In genomic region chr11:103109818-103110388, GRCh38 we compare ENCODE assay signal across 8 cellular contexts. TPM values are rescaled to one million over a fixed set of nuclear protein-coding genes. Genes with fewer than 3 reads are reported as not detected.
DNase-seq lines count a peak whose midpoint lies in the region; ATAC-seq lines count a peak whose summit lies in the region.

No MANE protein-coding gene starts in this region.

- ATAC-seq in HG03342 (IDR thresholded peaks at IDR 0.05; ENCODE audit: unreplicated experiment): peak; percentile 21
- peak; percentile 9 for ATAC-seq in left ventricle myocardium superior

- peak; percentile 20 for DNase-seq in NCI-H2227 (lab: John Stamatoyannopoulos, UW; ENCODE audit: unreplicated experiment)
- no peak for DNase-seq in NCI-H2227 treated with DMSO at 0.1 percent for 48 hours (lab: John Stamatoyannopoulos, UW)
- no peak for DNase-seq in activated T-helper 1 cell treated with anti-CD3 and anti-CD28 coated beads, Interleukin-12 subunit alpha, Interleukin-12 subunit beta, Interleukin-2, Interleukin-4 antibody, amounts not matched to agents 30 ng/mL and 10 ng/mL and 1 ng/mL, durations not matched to agents 14 hours and 24 hours and 36 hours (ENCODE audit: low spot score)
- DNase-seq in left ventricle myocardium superior: peak; percentile 33
- DNase-seq in skeletal muscle cell (ENCODE audit: low read depth): no peak
- DNase-seq in iPS-NIHi11 (ENCODE audit: low spot score): no peak
- no peak for DNase-seq in AG08396 (ENCODE audit: low spot score)

- peak overlapping the region; percentile 90 for H3K4me3 ChIP-seq in skeletal muscle cell (ENCODE audit: low read depth, low read length)

- H3K27me3 Mint-ChIP-seq in activated T-helper 1 cell treated with anti-CD3 and anti-CD28 coated beads, Interleukin-12 subunit alpha, Interleukin-12 subunit beta, Interleukin-2, Interleukin-4 antibody, amounts not matched to agents 30 ng/mL and 10 ng/mL and 1 ng/mL, durations not matched to agents 14 hours and 24 hours and 36 hours (ENCODE audit: insufficient read depth): peaks cover 34% of the 10 kb centered on the region

- peak overlapping the region; percentile 90 for H3K27ac Mint-ChIP-seq in activated T-helper 1 cell treated with anti-CD3 and anti-CD28 coated beads, Interleukin-12 subunit alpha, Interleukin-12 subunit beta, Interleukin-2, Interleukin-4 antibody, amounts not matched to agents 30 ng/mL and 10 ng/mL and 1 ng/mL, durations not matched to agents 14 hours and 24 hours and 36 hours

- H3K36me3 Mint-ChIP-seq in activated T-helper 1 cell treated with anti-CD3 and anti-CD28 coated beads, Interleukin-12 subunit alpha, Interleukin-12 subunit beta, Interleukin-2, Interleukin-4 antibody, amounts not matched to agents 30 ng/mL and 10 ng/mL and 1 ng/mL, durations not matched to agents 14 hours and 24 hours and 36 hours (ENCODE audit: low read depth): no peaks in the 10 kb centered on the region

- intact Hi-C loops in activated T-helper 1 cell treated with anti-CD3 and anti-CD28 coated beads, Interleukin-12 subunit alpha, Interleukin-12 subunit beta, Interleukin-2, Interleukin-4 antibody, amounts not matched to agents 30 ng/mL and 10 ng/mL and 1 ng/mL, durations not matched to agents 14 hours and 24 hours and 36 hours (cut with micrococcal nuclease): loop anchor here (1.0 to 10.0 kb wide), 7 partner anchors 18 to 1195 kb away; partner anchors contain the start of genes ANGPTL5, BIRC2, BIRC3 and CEP126
- intact Hi-C loops in left ventricle myocardium superior (cut with micrococcal nuclease): no loop called here

- peak overlapping the region; percentile 92 for H3K4me3 Mint-ChIP-seq in activated T-helper 1 cell treated with anti-CD3 and anti-CD28 coated beads, Interleukin-12 subunit alpha, Interleukin-12 subunit beta, Interleukin-2, Interleukin-4 antibody, amounts not matched to agents 30 ng/mL and 10 ng/mL and 1 ng/mL, durations not matched to agents 14 hours and 24 hours and 36 hours

- no peaks in the 10 kb centered on the region for H3K9me3 Mint-ChIP-seq in activated T-helper 1 cell treated with anti-CD3 and anti-CD28 coated beads, Interleukin-12 subunit alpha, Interleukin-12 subunit beta, Interleukin-2, Interleukin-4 antibody, amounts not matched to agents 30 ng/mL and 10 ng/mL and 1 ng/mL, durations not matched to agents 14 hours and 24 hours and 36 hours

- H3K4me1 Mint-ChIP-seq in activated T-helper 1 cell treated with anti-CD3 and anti-CD28 coated beads, Interleukin-12 subunit alpha, Interleukin-12 subunit beta, Interleukin-2, Interleukin-4 antibody, amounts not matched to agents 30 ng/mL and 10 ng/mL and 1 ng/mL, durations not matched to agents 14 hours and 24 hours and 36 hours (ENCODE audit: low read depth): peaks cover 8% of the 10 kb centered on the region

RNA-seq across cellular contexts. Expression of gene DYNC2H1, which starts 0.7 kb away (rescaled TPM):
- total RNA-seq in activated T-helper 1 cell treated with anti-CD3 and anti-CD28 coated beads, Interleukin-12 subunit alpha, Interleukin-12 subunit beta, Interleukin-2, Interleukin-4 antibody, amounts not matched to agents 30 ng/mL and 10 ng/mL and 1 ng/mL, durations not matched to agents 14 hours and 24 hours and 36 hours: 0.91 and 1.1 TPM in 2 replicates
- total RNA-seq in left ventricle myocardium superior: 3.2 TPM

RNA-seq across cellular contexts. Expression of gene DCUN1D5, which starts 17.9 kb away (rescaled TPM):
- 73.9 and 78.9 TPM in 2 replicates for total RNA-seq in activated T-helper 1 cell treated with anti-CD3 and anti-CD28 coated beads, Interleukin-12 subunit alpha, Interleukin-12 subunit beta, Interleukin-2, Interleukin-4 antibody, amounts not matched to agents 30 ng/mL and 10 ng/mL and 1 ng/mL, durations not matched to agents 14 hours and 24 hours and 36 hours
- 29.0 TPM for total RNA-seq in left ventricle myocardium superior

Comparison
In these comparisons a context has a peak if more than half of its experiments do, and no peak if none do; other contexts are left out.
1. DNase-seq: peak in NCI-H2227 (single experiment) and left ventricle myocardium superior (single experiment); none in NCI-H2227 treated with DMSO at 0.1 percent for 48 hours (single experiment), activated T-helper 1 cell treated with anti-CD3 and anti-CD28 coated beads, Interleukin-12 subunit alpha, Interleukin-12 subunit beta, Interleukin-2, Interleukin-4 antibody, amounts not matched to agents 30 ng/mL and 10 ng/mL and 1 ng/mL, durations not matched to agents 14 hours and 24 hours and 36 hours (single experiment), skeletal muscle cell (single experiment), iPS-NIHi11 (single experiment) and AG08396 (single experiment).